ENCODE assay signal across 1 cellular context in genomic region chr1:97044159-97044760, GRCh38.
TF ChIP-seq lines count a peak whose summit lies in the region.

No MANE protein-coding gene starts in this region.

TF ChIP-seq in HepG2, 621 proteins besides CTCF, POLR2A, EP300 and RAD21 (continued from another document):
- TF ChIP-seq CBX5 (CRISPR knock-in tag; IDR thresholded peaks at IDR 0.05; ENCODE audit: borderline replicate concordance): no peak
- TF ChIP-seq ATM (IDR thresholded peaks at IDR 0.05; ENCODE audit: borderline replicate concordance): no peak
- TF ChIP-seq HHEX (CRISPR knock-in tag; IDR thresholded peaks at IDR 0.05): no peak
- TF ChIP-seq ZNF709 (CRISPR knock-in tag; IDR thresholded peaks at IDR 0.05): no peak
- no peak for TF ChIP-seq ZFP36 (IDR thresholded peaks at IDR 0.05; ENCODE audit: borderline replicate concordance, low read depth, low read length, partially characterized antibody)
- no peak for TF ChIP-seq ZNF788 (CRISPR knock-in tag; IDR thresholded peaks at IDR 0.05; ENCODE audit: borderline replicate concordance)
- TF ChIP-seq BATF2 (CRISPR knock-in tag; IDR thresholded peaks at IDR 0.05): no peak
- no peak for TF ChIP-seq RFXAP (CRISPR knock-in tag; IDR thresholded peaks at IDR 0.05; ENCODE audit: borderline replicate concordance)
- no peak for TF ChIP-seq ERF (CRISPR knock-in tag; IDR thresholded peaks at IDR 0.05)
- TF ChIP-seq ZBED4 (CRISPR knock-in tag; IDR thresholded peaks at IDR 0.05; ENCODE audit: borderline replicate concordance): no peak
- TF ChIP-seq ZXDC (CRISPR knock-in tag; IDR thresholded peaks at IDR 0.05): no peak
- TF ChIP-seq GABPA (IDR thresholded peaks at IDR 0.05; ENCODE audit: low read depth, low read length): no peak
- no peak for TF ChIP-seq GABPA (CRISPR knock-in tag; IDR thresholded peaks at IDR 0.05; ENCODE audit: low read depth)
